Comparison of ENCODE assay signal across 2 cellular contexts in the genomic region with DNA sequence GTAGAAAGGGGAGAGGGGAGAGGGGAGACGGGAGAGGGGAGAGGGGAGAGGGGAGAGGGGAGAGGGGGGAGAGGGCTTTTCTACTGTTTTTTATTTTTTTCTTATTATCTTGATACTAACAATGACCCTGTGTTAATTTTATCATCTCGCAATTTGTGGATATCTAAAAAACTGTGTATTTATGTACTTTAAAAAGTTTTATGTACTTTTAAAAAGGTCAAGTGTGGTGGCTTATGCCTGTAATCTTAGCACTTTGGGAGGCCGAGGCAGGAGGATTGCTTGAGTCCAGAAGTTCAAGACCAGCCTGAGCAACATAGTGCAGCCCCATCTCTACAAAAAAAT.
A peak's percentile ranks its signal among the peaks of the same experiment; 100 is the strongest.
TF ChIP-seq lines count a peak whose summit lies in the region.

No MANE protein-coding gene starts in this region.

TF ChIP-seq in HepG2, 621 proteins besides CTCF, POLR2A, EP300 and RAD21:
- no peak for TF ChIP-seq ZFP1 (CRISPR knock-in tag; IDR thresholded peaks at IDR 0.05)
- peak; percentile 93 for TF ChIP-seq HNRNPK (IDR thresholded peaks at IDR 0.05; ENCODE audit: low read depth, low read length, poor library complexity, severe bottlenecking)

TF ChIP-seq in H1, 55 proteins besides CTCF, POLR2A, EP300 and RAD21:
- TF ChIP-seq SP4 (IDR thresholded peaks at IDR 0.05; ENCODE audit: low read length) (no peak), TEAD4 (IDR thresholded peaks at IDR 0.05; ENCODE audit: low read depth, low read length) (no peak), BACH1 (IDR thresholded peaks at IDR 0.05; ENCODE audit: low read length) (no peak), USF2 (IDR thresholded peaks at IDR 0.05; ENCODE audit: low read length) (no peak), SIRT6 (IDR thresholded peaks at IDR 0.05; ENCODE audit: low read length) (no peak), MAX (IDR thresholded peaks at IDR 0.05) (no peak), HDAC6 (IDR thresholded peaks at IDR 0.05; ENCODE audit: low read depth, low read length) (no peak), BCL11A (IDR thresholded peaks at IDR 0.05; ENCODE audit: low read depth in 2 of 2, low read length in 2 of 2) (no peak)
- TF ChIP-seq, protein P1, sequence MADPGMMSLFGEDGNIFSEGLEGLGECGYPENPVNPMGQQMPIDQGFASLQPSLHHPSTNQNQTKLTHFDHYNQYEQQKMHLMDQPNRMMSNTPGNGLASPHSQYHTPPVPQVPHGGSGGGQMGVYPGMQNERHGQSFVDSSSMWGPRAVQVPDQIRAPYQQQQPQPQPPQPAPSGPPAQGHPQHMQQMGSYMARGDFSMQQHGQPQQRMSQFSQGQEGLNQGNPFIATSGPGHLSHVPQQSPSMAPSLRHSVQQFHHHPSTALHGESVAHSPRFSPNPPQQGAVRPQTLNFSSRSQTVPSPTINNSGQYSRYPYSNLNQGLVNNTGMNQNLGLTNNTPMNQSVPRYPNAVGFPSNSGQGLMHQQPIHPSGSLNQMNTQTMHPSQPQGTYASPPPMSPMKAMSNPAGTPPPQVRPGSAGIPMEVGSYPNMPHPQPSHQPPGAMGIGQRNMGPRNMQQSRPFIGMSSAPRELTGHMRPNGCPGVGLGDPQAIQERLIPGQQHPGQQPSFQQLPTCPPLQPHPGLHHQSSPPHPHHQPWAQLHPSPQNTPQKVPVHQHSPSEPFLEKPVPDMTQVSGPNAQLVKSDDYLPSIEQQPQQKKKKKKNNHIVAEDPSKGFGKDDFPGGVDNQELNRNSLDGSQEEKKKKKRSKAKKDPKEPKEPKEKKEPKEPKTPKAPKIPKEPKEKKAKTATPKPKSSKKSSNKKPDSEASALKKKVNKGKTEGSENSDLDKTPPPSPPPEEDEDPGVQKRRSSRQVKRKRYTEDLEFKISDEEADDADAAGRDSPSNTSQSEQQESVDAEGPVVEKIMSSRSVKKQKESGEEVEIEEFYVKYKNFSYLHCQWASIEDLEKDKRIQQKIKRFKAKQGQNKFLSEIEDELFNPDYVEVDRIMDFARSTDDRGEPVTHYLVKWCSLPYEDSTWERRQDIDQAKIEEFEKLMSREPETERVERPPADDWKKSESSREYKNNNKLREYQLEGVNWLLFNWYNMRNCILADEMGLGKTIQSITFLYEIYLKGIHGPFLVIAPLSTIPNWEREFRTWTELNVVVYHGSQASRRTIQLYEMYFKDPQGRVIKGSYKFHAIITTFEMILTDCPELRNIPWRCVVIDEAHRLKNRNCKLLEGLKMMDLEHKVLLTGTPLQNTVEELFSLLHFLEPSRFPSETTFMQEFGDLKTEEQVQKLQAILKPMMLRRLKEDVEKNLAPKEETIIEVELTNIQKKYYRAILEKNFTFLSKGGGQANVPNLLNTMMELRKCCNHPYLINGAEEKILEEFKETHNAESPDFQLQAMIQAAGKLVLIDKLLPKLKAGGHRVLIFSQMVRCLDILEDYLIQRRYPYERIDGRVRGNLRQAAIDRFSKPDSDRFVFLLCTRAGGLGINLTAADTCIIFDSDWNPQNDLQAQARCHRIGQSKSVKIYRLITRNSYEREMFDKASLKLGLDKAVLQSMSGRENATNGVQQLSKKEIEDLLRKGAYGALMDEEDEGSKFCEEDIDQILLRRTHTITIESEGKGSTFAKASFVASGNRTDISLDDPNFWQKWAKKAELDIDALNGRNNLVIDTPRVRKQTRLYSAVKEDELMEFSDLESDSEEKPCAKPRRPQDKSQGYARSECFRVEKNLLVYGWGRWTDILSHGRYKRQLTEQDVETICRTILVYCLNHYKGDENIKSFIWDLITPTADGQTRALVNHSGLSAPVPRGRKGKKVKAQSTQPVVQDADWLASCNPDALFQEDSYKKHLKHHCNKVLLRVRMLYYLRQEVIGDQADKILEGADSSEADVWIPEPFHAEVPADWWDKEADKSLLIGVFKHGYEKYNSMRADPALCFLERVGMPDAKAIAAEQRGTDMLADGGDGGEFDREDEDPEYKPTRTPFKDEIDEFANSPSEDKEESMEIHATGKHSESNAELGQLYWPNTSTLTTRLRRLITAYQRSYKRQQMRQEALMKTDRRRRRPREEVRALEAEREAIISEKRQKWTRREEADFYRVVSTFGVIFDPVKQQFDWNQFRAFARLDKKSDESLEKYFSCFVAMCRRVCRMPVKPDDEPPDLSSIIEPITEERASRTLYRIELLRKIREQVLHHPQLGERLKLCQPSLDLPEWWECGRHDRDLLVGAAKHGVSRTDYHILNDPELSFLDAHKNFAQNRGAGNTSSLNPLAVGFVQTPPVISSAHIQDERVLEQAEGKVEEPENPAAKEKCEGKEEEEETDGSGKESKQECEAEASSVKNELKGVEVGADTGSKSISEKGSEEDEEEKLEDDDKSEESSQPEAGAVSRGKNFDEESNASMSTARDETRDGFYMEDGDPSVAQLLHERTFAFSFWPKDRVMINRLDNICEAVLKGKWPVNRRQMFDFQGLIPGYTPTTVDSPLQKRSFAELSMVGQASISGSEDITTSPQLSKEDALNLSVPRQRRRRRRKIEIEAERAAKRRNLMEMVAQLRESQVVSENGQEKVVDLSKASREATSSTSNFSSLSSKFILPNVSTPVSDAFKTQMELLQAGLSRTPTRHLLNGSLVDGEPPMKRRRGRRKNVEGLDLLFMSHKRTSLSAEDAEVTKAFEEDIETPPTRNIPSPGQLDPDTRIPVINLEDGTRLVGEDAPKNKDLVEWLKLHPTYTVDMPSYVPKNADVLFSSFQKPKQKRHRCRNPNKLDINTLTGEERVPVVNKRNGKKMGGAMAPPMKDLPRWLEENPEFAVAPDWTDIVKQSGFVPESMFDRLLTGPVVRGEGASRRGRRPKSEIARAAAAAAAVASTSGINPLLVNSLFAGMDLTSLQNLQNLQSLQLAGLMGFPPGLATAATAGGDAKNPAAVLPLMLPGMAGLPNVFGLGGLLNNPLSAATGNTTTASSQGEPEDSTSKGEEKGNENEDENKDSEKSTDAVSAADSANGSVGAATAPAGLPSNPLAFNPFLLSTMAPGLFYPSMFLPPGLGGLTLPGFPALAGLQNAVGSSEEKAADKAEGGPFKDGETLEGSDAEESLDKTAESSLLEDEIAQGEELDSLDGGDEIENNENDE (IDR thresholded peaks at IDR 0.05; ENCODE audit: insufficient replicate concordance, low read length), result no peak
